Comparison of ENCODE assay signal across 29 cellular contexts in genomic region chr20:53556267-53556897, GRCh38.
"Had no signal": no experiment of that assay in that cellular context is flagged by ENCODE, and none has a peak within 500 bp of the region (broad histone marks: within the 10 kb centered on the region; RNA-seq: fewer than 3 reads in every experiment).

No MANE protein-coding gene starts in this region.

- H3K79me2 ChIP-seq: hepatocyte, parathyroid adenoma had no signal

- H3K4me1 Mint-ChIP-seq: endodermal cell; mesothelial cell of epicardium; stimulated activated memory B cell treated with anti-CD40 and anti-IgM and Interleukin-4, amounts not matched to agents 10 μg/mL and 1 μg/mL and 100 μg/mL, for 72 hours had no signal

- H3K36me3 Mint-ChIP-seq: neural progenitor cell, type B pancreatic cell had no signal

- H3K36me3 ChIP-seq: colonic mucosa, esophagus muscularis mucosa, gastroesophageal sphincter, left ventricle myocardium inferior, neural progenitor cell, tibial artery had no signal

- H3K9me3 ChIP-seq: colonic mucosa, esophagus muscularis mucosa, gastroesophageal sphincter, heart left ventricle, left ventricle myocardium inferior, testis, tibial artery had no signal

- H3K27ac Mint-ChIP-seq: dendritic cell treated with granulocyte-macrophage colony-stimulating factor and Interleukin-4, amounts not matched to agents 40 ng/mL and 50 ng/mL, for 4 days; endodermal cell; memory B cell; mesothelial cell of epicardium; neural progenitor cell; progenitor cell of endocrine pancreas; stimulated activated memory B cell treated with anti-CD40 and anti-IgM and Interleukin-4, amounts not matched to agents 10 μg/mL and 1 μg/mL and 100 μg/mL, for 72 hours; type B pancreatic cell had no signal

- H3K4me3 ChIP-seq: colonic mucosa, esophagus muscularis mucosa, gastroesophageal sphincter, heart left ventricle, hepatocyte, left ventricle myocardium inferior, lung, neural progenitor cell, testis, tibial artery had no signal

- H3K9ac ChIP-seq: neural progenitor cell, parathyroid adenoma had no signal

- H3K9me3 Mint-ChIP-seq: dendritic cell treated with granulocyte-macrophage colony-stimulating factor and Interleukin-4, amounts not matched to agents 40 ng/mL and 50 ng/mL, for 4 days; endodermal cell; memory B cell; mesothelial cell of epicardium; naive thymus-derived CD4-positive, alpha-beta T cell; nephron; neural progenitor cell; stimulated activated memory B cell treated with anti-CD40 and anti-IgM and Interleukin-4, amounts not matched to agents 10 μg/mL and 1 μg/mL and 100 μg/mL, for 72 hours; type B pancreatic cell had no signal

- H3K4me2 ChIP-seq: hepatocyte, neural progenitor cell had no signal

- H2AFZ ChIP-seq: hepatocyte, neural progenitor cell, parathyroid adenoma had no signal

- H3K27me3 Mint-ChIP-seq: dendritic cell treated with granulocyte-macrophage colony-stimulating factor and Interleukin-4, amounts not matched to agents 40 ng/mL and 50 ng/mL, for 4 days; memory B cell; naive thymus-derived CD4-positive, alpha-beta T cell; progenitor cell of endocrine pancreas; stimulated activated memory B cell treated with anti-CD40 and anti-IgM and Interleukin-4, amounts not matched to agents 10 μg/mL and 1 μg/mL and 100 μg/mL, for 72 hours; type B pancreatic cell had no signal

- DNase-seq: colonic mucosa; effector CD8-positive, alpha-beta T cell; endodermal cell; foreskin keratinocyte; heart left ventricle; kidney; left ventricle myocardium inferior; naive thymus-derived CD4-positive, alpha-beta T cell; stimulated activated CD4-positive, alpha-beta T cell treated with anti-CD3 and anti-CD28 coated beads, Interleukin-2, amount 100 ng/mL, for 24 hours; stimulated activated CD4-positive, alpha-beta T cell treated with anti-CD3 and anti-CD28 coated beads, Interleukin-4, amount 100 ng/mL, for 24 hours; stimulated activated naive CD8-positive, alpha-beta T cell treated with anti-CD3 and anti-CD28 coated beads, Interleukin-15, Interleukin-2, amounts not matched to agents 100 U/mL and 50 U/mL, for 24 hours; substantia nigra; testis; tibial artery had no signal

- ATAC-seq: foreskin keratinocyte; gastroesophageal sphincter; heart left ventricle; naive thymus-derived CD4-positive, alpha-beta T cell; sciatic nerve; stimulated activated memory B cell treated with anti-CD40 and anti-IgM and Interleukin-4, amounts not matched to agents 10 μg/mL and 1 μg/mL and 100 μg/mL, for 72 hours; stimulated activated naive CD8-positive, alpha-beta T cell treated with anti-CD3 and anti-CD28 coated beads, Interleukin-15, Interleukin-2, amounts not matched to agents 100 U/mL and 50 U/mL, for 24 hours had no signal

- H3K27ac ChIP-seq: colonic mucosa, epithelial cell of prostate, esophagus muscularis mucosa, foreskin keratinocyte, gastroesophageal sphincter, heart left ventricle, hepatocyte, left ventricle myocardium inferior, neural progenitor cell, parathyroid adenoma, testis, tibial artery had no signal

- H3K4me1 ChIP-seq: colonic mucosa, esophagus muscularis mucosa, foreskin keratinocyte, gastroesophageal sphincter, heart left ventricle, left ventricle myocardium inferior, neural progenitor cell, parathyroid adenoma, tibial artery had no signal

- H3K4me3 Mint-ChIP-seq: dendritic cell treated with granulocyte-macrophage colony-stimulating factor and Interleukin-4, amounts not matched to agents 40 ng/mL and 50 ng/mL, for 4 days; endodermal cell; memory B cell; mesothelial cell of epicardium; naive thymus-derived CD4-positive, alpha-beta T cell; nephron; neural progenitor cell; stimulated activated memory B cell treated with anti-CD40 and anti-IgM and Interleukin-4, amounts not matched to agents 10 μg/mL and 1 μg/mL and 100 μg/mL, for 72 hours; type B pancreatic cell had no signal

- H3K27me3 ChIP-seq: colonic mucosa, esophagus muscularis mucosa, foreskin keratinocyte, gastroesophageal sphincter, heart left ventricle, hepatocyte, neural progenitor cell, testis, tibial artery had no signal
